ENCODE assay signal across 24 cellular contexts in the genomic region with DNA sequence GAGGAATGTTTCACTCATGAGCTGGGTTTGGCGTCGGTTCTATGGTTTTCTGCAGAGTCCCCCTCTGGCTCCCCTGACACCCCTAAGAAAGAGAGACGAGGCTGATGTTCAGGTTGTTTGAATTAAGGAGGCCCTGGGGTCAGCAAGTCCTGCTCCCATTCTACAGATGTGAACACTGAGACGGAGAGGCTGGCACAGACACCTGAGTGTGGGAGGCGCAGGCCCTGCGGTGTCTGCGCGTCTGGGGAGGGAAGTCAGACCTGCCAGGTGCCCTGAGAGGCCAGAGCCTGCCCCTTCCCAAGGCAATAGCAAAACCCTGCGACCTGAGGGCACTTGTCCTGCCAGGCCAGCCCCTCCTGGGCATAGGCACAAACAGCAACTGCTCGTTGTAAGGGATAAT.
"Had no signal": no experiment of that assay in that cellular context is flagged by ENCODE, and none has a peak within 500 bp of the region (broad histone marks: within the 10 kb centered on the region; RNA-seq: fewer than 3 reads in every experiment).

No MANE protein-coding gene starts in this region.

- H3K9me3 Mint-ChIP-seq: dendritic cell treated with granulocyte-macrophage colony-stimulating factor and Interleukin-4, amounts not matched to agents 40 ng/mL and 50 ng/mL, for 4 days; effector memory CD8-positive, alpha-beta T cell; endodermal cell; mesothelial cell of epicardium had no signal

- H3K9me3 ChIP-seq: colonic mucosa, esophagus muscularis mucosa, lower lobe of right lung, mucosa of descending colon had no signal

- H2AFZ ChIP-seq: hepatocyte had no signal

- H3K4me3 Mint-ChIP-seq: dendritic cell treated with granulocyte-macrophage colony-stimulating factor and Interleukin-4, amounts not matched to agents 40 ng/mL and 50 ng/mL, for 4 days; effector memory CD8-positive, alpha-beta T cell; endodermal cell; mesothelial cell of epicardium; naive B cell had no signal

- H3K4me2 ChIP-seq: hepatocyte had no signal

- FAIRE-seq: endometrium, endothelial cell of umbilical vein, frontal cortex, islet of Langerhans, keratinocyte had no signal

- H3K27ac ChIP-seq: colonic mucosa, esophagus muscularis mucosa, foreskin keratinocyte, gastroesophageal sphincter, heart left ventricle, hepatocyte, left lung, lower lobe of right lung had no signal

- H3K36me3 ChIP-seq: colonic mucosa, esophagus muscularis mucosa, gastroesophageal sphincter, heart left ventricle, left lung, lower lobe of right lung had no signal

- H3K27ac Mint-ChIP-seq: dendritic cell treated with granulocyte-macrophage colony-stimulating factor and Interleukin-4, amounts not matched to agents 40 ng/mL and 50 ng/mL, for 4 days; effector memory CD8-positive, alpha-beta T cell; endodermal cell; mesothelial cell of epicardium; naive B cell had no signal

- ATAC-seq: effector memory CD8-positive, alpha-beta T cell; foreskin keratinocyte; gastroesophageal sphincter; heart left ventricle; left cardiac atrium; left lung; left ventricle myocardium superior; lower lobe of right lung; mucosa of descending colon had no signal

- H3K4me1 Mint-ChIP-seq: endodermal cell, naive B cell had no signal

- H3K4me3 ChIP-seq: colonic mucosa, esophagus muscularis mucosa, gastroesophageal sphincter, heart left ventricle, hepatocyte, left lung, lower lobe of right lung, mucosa of descending colon had no signal

- H3K4me1 ChIP-seq: colonic mucosa, foreskin keratinocyte, left lung, lower lobe of right lung had no signal

- H3K36me3 Mint-ChIP-seq: naive B cell had no signal

- H3K27me3 ChIP-seq: colonic mucosa, hepatocyte, left lung had no signal

- H3K27me3 Mint-ChIP-seq: dendritic cell treated with granulocyte-macrophage colony-stimulating factor and Interleukin-4, amounts not matched to agents 40 ng/mL and 50 ng/mL, for 4 days had no signal

- H3K79me2 ChIP-seq: hepatocyte had no signal

- DNase-seq: colonic mucosa; cortex of kidney; effector CD8-positive, alpha-beta T cell; effector memory CD8-positive, alpha-beta T cell; endodermal cell; foreskin keratinocyte; heart left ventricle; left cardiac atrium; left lung; left ventricle myocardium superior; lower lobe of right lung; mesenchymal stem cell; mucosa of descending colon; naive B cell had no signal
